Comparison of ENCODE assay signal across 1 cellular context in the genomic region with DNA sequence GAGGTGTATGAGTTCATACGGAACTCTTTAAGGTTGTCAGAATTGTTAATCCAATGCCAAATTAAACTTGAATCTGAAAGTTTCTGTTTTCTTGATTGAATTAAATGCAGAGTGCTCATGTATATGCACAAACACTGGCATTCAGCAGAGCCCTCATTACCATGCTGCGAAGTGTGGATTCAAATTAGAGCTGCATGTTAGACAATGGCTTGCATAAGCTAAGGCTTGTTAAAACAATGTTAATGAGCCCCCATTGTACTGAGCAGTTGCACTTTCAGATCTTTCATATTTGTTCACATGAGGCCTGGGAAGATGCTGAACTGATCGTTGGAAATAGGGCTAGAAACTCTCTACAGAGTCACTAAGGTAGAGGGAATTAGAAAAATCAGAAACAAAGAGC.
TF ChIP-seq lines count a peak whose summit lies in the region.

No MANE protein-coding gene starts in this region.

TF ChIP-seq in GM12878, 131 proteins besides CTCF, POLR2A, EP300 and RAD21:
- TF ChIP-seq, protein P1, sequence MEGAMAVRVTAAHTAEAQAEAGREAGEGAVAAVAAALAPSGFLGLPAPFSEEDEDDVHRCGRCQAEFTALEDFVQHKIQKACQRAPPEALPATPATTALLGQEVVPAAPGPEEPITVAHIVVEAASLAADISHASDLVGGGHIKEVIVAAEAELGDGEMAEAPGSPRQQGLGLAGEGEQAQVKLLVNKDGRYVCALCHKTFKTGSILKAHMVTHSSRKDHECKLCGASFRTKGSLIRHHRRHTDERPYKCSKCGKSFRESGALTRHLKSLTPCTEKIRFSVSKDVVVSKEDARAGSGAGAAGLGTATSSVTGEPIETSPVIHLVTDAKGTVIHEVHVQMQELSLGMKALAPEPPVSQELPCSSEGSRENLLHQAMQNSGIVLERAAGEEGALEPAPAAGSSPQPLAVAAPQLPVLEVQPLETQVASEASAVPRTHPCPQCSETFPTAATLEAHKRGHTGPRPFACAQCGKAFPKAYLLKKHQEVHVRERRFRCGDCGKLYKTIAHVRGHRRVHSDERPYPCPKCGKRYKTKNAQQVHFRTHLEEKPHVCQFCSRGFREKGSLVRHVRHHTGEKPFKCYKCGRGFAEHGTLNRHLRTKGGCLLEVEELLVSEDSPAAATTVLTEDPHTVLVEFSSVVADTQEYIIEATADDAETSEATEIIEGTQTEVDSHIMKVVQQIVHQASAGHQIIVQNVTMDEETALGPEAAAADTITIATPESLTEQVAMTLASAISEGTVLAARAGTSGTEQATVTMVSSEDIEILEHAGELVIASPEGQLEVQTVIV (IDR thresholded peaks at IDR 0.05; ENCODE audit: borderline replicate concordance, partially characterized antibody) = no peak
- no peak for TF ChIP-seq MYB (IDR thresholded peaks at IDR 0.05; ENCODE audit: borderline replicate concordance, low read depth, low read length)
- TF ChIP-seq SP1 (IDR thresholded peaks at IDR 0.05; ENCODE audit: low read depth, low read length) = no peak
- TF ChIP-seq BRCA1 (IDR thresholded peaks at IDR 0.05; ENCODE audit: low read depth, low read length) = no peak
